In genomic region chr19:46844067-46844489, GRCh38 we compare ENCODE assay signal across 23 cellular contexts. TPM values are rescaled to one million over a fixed set of nuclear protein-coding genes. Genes with fewer than 3 reads are reported as not detected.
DNase-seq lines count a peak whose midpoint lies in the region; ATAC-seq, FAIRE-seq and TF ChIP-seq lines count a peak whose summit lies in the region.
"Had no signal": no experiment of that assay in that cellular context is flagged by ENCODE, and none has a peak within 500 bp of the region (broad histone marks: within the 10 kb centered on the region; RNA-seq: fewer than 3 reads in every experiment).

No MANE protein-coding gene starts in this region.

- H3K4me1 Mint-ChIP-seq in glutamatergic neuron (ENCODE audit: low read depth, unreplicated experiment) (no peaks in the 10 kb centered on the region), chondrocyte (ENCODE audit: low read depth) (peaks cover 30% of the 10 kb centered on the region)
- H3K4me1 Mint-ChIP-seq in CD4-positive, alpha-beta memory T cell, result peaks cover 7 to 15% (median 10%) of the 10 kb centered on the region in 4 donors

- TF ChIP-seq POLR2A in GM12892 (IDR thresholded peaks at IDR 0.05; ENCODE audit: low read depth, low read length), result no peak

- H3K4me2 ChIP-seq in trophoblast cell (ENCODE audit: low read length), result no peak overlapping the region

- H3K27me3 ChIP-seq in trophoblast cell (ENCODE audit: insufficient read depth, low read length), result no peaks in the 10 kb centered on the region
- no peaks in the 10 kb centered on the region for H3K27me3 ChIP-seq in CD4-positive, alpha-beta memory T cell (ENCODE audit: insufficient read depth, low read length)
- H3K27me3 ChIP-seq: foreskin keratinocyte, upper lobe of left lung had no signal

- POLR2A ChIA-PET in HEK293 (lab: Yijun Ruan, JAX), result no interaction called here
- POLR2A ChIA-PET in CD4-positive, alpha-beta memory T cell (lab: Charles Lee; ENCODE audit: partially characterized antibody), result no interaction called here

- H2BK120ac ChIP-seq in trophoblast cell (ENCODE audit: insufficient read depth, low read length, poor library complexity), result no peak overlapping the region

- no peak overlapping the region for H4K8ac ChIP-seq in trophoblast cell (ENCODE audit: low read depth, low read length)

- H3K4me3 ChIP-seq in HEK293 (ENCODE audit: low read depth, low read length), result no peak overlapping the region
- no peak overlapping the region for H3K4me3 ChIP-seq in trophoblast cell (ENCODE audit: low read depth, low read length)
- H3K4me3 ChIP-seq in CD4-positive, alpha-beta memory T cell (ENCODE audit: low read length in 2 of 2), result no peak overlapping the region
- H3K4me3 ChIP-seq: lower lobe of right lung, upper lobe of left lung had no signal

- TF ChIP-seq CTCF in HEK293 (tag by site-specific recombination; IDR thresholded peaks at IDR 0.05), result no peak
- TF ChIP-seq CTCF in glutamatergic neuron (IDR thresholded peaks at IDR 0.05; ENCODE audit: partially characterized antibody, unreplicated experiment), result no peak
- TF ChIP-seq CTCF in chondrocyte (IDR thresholded peaks at IDR 0.05), result no peak

- no peak overlapping the region for H3K27ac Mint-ChIP-seq in glutamatergic neuron (ENCODE audit: unreplicated experiment)
- peak overlapping the region in 1 of 7 donors; percentile 36 for H3K27ac Mint-ChIP-seq in CD4-positive, alpha-beta memory T cell
- H3K27ac Mint-ChIP-seq in chondrocyte (ENCODE audit: unreplicated experiment), result no peak overlapping the region
- H3K27ac Mint-ChIP-seq: activated CD4-positive, alpha-beta T cell treated with anti-CD3 and anti-CD28 coated beads, Interleukin-2, amount 10 ng/mL, durations not matched to agents 24 days and 14 days; activated naive CD4-positive, alpha-beta T cell treated with anti-CD3 and anti-CD28 coated beads, Interleukin-2, amount 50 U/mL, for 24 hours; activated T-cell treated with anti-CD3 and anti-CD28 coated beads, Interleukin-2, amount 50 U/mL, for 72 hours; CD14-positive monocyte had no signal

- no peak overlapping the region for H4K12ac ChIP-seq in trophoblast cell (ENCODE audit: low read depth, low read length)

- H2AK5ac ChIP-seq in trophoblast cell (ENCODE audit: low read length), result no peak overlapping the region

- no peak overlapping the region for H4K91ac ChIP-seq in trophoblast cell (ENCODE audit: low read depth, low read length)

- H3K14ac ChIP-seq in trophoblast cell (ENCODE audit: low read length), result no peak overlapping the region

- H3K9me3 ChIP-seq in HEK293 (ENCODE audit: control insufficient read depth, insufficient read depth, low read depth, low read length) (no peaks in the 10 kb centered on the region), trophoblast cell (ENCODE audit: insufficient read depth, low read depth, low read length) (no peaks in the 10 kb centered on the region)
- H3K9me3 ChIP-seq in CD4-positive, alpha-beta memory T cell (ENCODE audit: control insufficient read depth in 1 of 2, low read length in 2 of 2), result no peaks in the 10 kb centered on the region
- H3K9me3 ChIP-seq: lower lobe of right lung, upper lobe of left lung had no signal

- no peak for FAIRE-seq in GM12892 (lab: Jason Lieb, UNC)
- FAIRE-seq: D721Med had no signal

- H2BK5ac ChIP-seq in trophoblast cell (ENCODE audit: low read depth, low read length, poor library complexity), result no peak overlapping the region

- peaks cover 1% of the 10 kb centered on the region for H3K79me2 ChIP-seq in trophoblast cell (ENCODE audit: control insufficient read depth, insufficient read depth, low read length, poor library complexity)

- H3K4me1 ChIP-seq in HEK293 (ENCODE audit: control insufficient read depth, insufficient read depth, low read length) (peaks cover 7% of the 10 kb centered on the region), trophoblast cell (ENCODE audit: control insufficient read depth in 1 of 2, insufficient read depth in 2 of 2, low read length in 2 of 2) (peaks cover 36 to 42% of the 10 kb centered on the region in 2 experiments)
- peaks cover 3% of the 10 kb centered on the region for H3K4me1 ChIP-seq in CD4-positive, alpha-beta memory T cell (ENCODE audit: insufficient read depth, low read length)

- H3K27me3 Mint-ChIP-seq in glutamatergic neuron (ENCODE audit: unreplicated experiment) (peaks cover 6% of the 10 kb centered on the region), chondrocyte (ENCODE audit: low read depth) (no peaks in the 10 kb centered on the region)
- H3K27me3 Mint-ChIP-seq in CD4-positive, alpha-beta memory T cell, result no peaks in the 10 kb centered on the region
- H3K27me3 Mint-ChIP-seq: activated CD4-positive, alpha-beta T cell treated with anti-CD3 and anti-CD28 coated beads, Interleukin-2, amount 10 ng/mL, durations not matched to agents 24 days and 14 days; activated naive CD4-positive, alpha-beta T cell treated with anti-CD3 and anti-CD28 coated beads, Interleukin-2, amount 50 U/mL, for 24 hours; central memory CD8-positive, alpha-beta T cell had no signal

- H3K36me3 Mint-ChIP-seq in glutamatergic neuron (ENCODE audit: unreplicated experiment) (no peaks in the 10 kb centered on the region), chondrocyte (ENCODE audit: low read depth) (peaks cover 19% of the 10 kb centered on the region)
- H3K36me3 Mint-ChIP-seq in CD4-positive, alpha-beta memory T cell, result peaks cover 28 to 43% of the 10 kb centered on the region in 2 donors

- peaks cover 27% of the 10 kb centered on the region for H3K79me1 ChIP-seq in trophoblast cell (ENCODE audit: low read length)

- no peak overlapping the region for H3K9ac ChIP-seq in trophoblast cell (ENCODE audit: low read length)

- H2BK12ac ChIP-seq in trophoblast cell (ENCODE audit: low read length), result no peak overlapping the region

- CTCF ChIA-PET in HEK293 (lab: Yijun Ruan, JAX), result interaction anchor here (0.6 to 1.4 kb wide), 5 partner anchors 86 to 115 kb away, joined by 3 to 10 read pairs (median 4); no protein-coding TSS in a partner anchor
- CTCF ChIA-PET in CD4-positive, alpha-beta memory T cell (lab: Charles Lee; ENCODE audit: partially characterized antibody), result interaction anchor here (0.7 to 11.4 kb wide), 4 partner anchors 77 to 169 kb away, joined by 3 to 335 read pairs (median 8); no protein-coding TSS in a partner anchor

- H3K27ac ChIP-seq in HEK293 (ENCODE audit: extremely low read depth, low read depth, low read length) (no peak overlapping the region), trophoblast cell (ENCODE audit: low read depth, low read length) (peak overlapping the region; percentile 73)
- H3K27ac ChIP-seq in CD4-positive, alpha-beta memory T cell (ENCODE audit: low read depth, low read length), result no peak overlapping the region
- H3K27ac ChIP-seq: foreskin keratinocyte, lower lobe of right lung, upper lobe of left lung had no signal

- no peak overlapping the region for H3K4ac ChIP-seq in trophoblast cell (ENCODE audit: low read depth, low read length)

- DNase-seq in amniotic epithelial cell (ENCODE audit: low read depth) (peak; percentile 96), glutamatergic neuron (no peak), trophoblast cell (peak; percentile 92 to 93), GM12892 (ENCODE audit: insufficient read length) (no peak), chondrocyte (ENCODE audit: low spot score) (no peak)
- DNase-seq in CD4-positive, alpha-beta memory T cell, result no peak
- DNase-seq: activated CD4-positive, alpha-beta T cell treated with anti-CD3 and anti-CD28 coated beads, Interleukin-2, amount 10 ng/mL, durations not matched to agents 24 days and 14 days; activated T-cell treated with anti-CD3 and anti-CD28 coated beads, Interleukin-2, amount 50 U/mL, for 72 hours; aorta; foreskin keratinocyte; Karpas-422; lower lobe of right lung; NCI-H187 treated with DMSO at 0.1 percent for 48 hours; NCI-H748 treated with DMSO at 0.1 percent for 48 hours; stimulated activated CD4-positive, alpha-beta T cell treated with anti-CD3 and anti-CD28 coated beads, Interleukin-1b, Interleukin-23, amount 100 ng/mL, for 48 hours; T-helper 1 cell; upper lobe of left lung had no signal

- no peak overlapping the region for H3K18ac ChIP-seq in trophoblast cell (ENCODE audit: low read length)

- H3K36me3 ChIP-seq in HEK293 (ENCODE audit: control insufficient read depth in 2 of 2, insufficient read depth in 1 of 2, low read length in 2 of 2), result peaks cover 34 to 54% of the 10 kb centered on the region in 2 experiments; a peak in 2 of 3 replicates
- H3K36me3 ChIP-seq in trophoblast cell (ENCODE audit: control insufficient read depth in 1 of 2, insufficient read depth in 2 of 2, low read length in 2 of 2), result peaks cover 37 to 46% of the 10 kb centered on the region in 2 experiments
- peaks cover 24% of the 10 kb centered on the region for H3K36me3 ChIP-seq in CD4-positive, alpha-beta memory T cell (ENCODE audit: insufficient read depth, low read length)

- H2AFZ ChIP-seq in trophoblast cell (ENCODE audit: insufficient read depth, low read length, poor library complexity), result no peak overlapping the region

- intact Hi-C loops in CD4-positive, alpha-beta memory T cell (cut with micrococcal nuclease), result no loop called here

- H3K23ac ChIP-seq in trophoblast cell (ENCODE audit: low read length), result no peak overlapping the region

- ATAC-seq in GM21390 (IDR thresholded peaks at IDR 0.05; ENCODE audit: unreplicated experiment), result no peak
- ATAC-seq: activated T-cell treated with anti-CD3 and anti-CD28 coated beads, Interleukin-2, amount 50 U/mL, for 72 hours; foreskin keratinocyte; lower lobe of right lung had no signal

- H3K9me3 Mint-ChIP-seq in glutamatergic neuron (ENCODE audit: unreplicated experiment) (no peaks in the 10 kb centered on the region), chondrocyte (ENCODE audit: low read depth) (no peaks in the 10 kb centered on the region)
- H3K9me3 Mint-ChIP-seq in CD4-positive, alpha-beta memory T cell, result no peaks in the 10 kb centered on the region
- H3K9me3 Mint-ChIP-seq: activated CD4-positive, alpha-beta T cell treated with anti-CD3 and anti-CD28 coated beads, Interleukin-2, amount 10 ng/mL, durations not matched to agents 24 days and 14 days; activated naive CD4-positive, alpha-beta T cell treated with anti-CD3 and anti-CD28 coated beads, Interleukin-2, amount 50 U/mL, for 24 hours; activated T-cell treated with anti-CD3 and anti-CD28 coated beads, Interleukin-2, amount 50 U/mL, for 72 hours; central memory CD8-positive, alpha-beta T cell had no signal

- H3K4me3 Mint-ChIP-seq in glutamatergic neuron (ENCODE audit: unreplicated experiment) (peak overlapping the region; percentile 46), chondrocyte (ENCODE audit: unreplicated experiment) (no peak overlapping the region)
- H3K4me3 Mint-ChIP-seq in CD4-positive, alpha-beta memory T cell, result no peak overlapping the region
- H3K4me3 Mint-ChIP-seq: activated CD4-positive, alpha-beta T cell treated with anti-CD3 and anti-CD28 coated beads, Interleukin-2, amount 10 ng/mL, durations not matched to agents 24 days and 14 days; activated naive CD4-positive, alpha-beta T cell treated with anti-CD3 and anti-CD28 coated beads, Interleukin-2, amount 50 U/mL, for 24 hours; activated T-cell treated with anti-CD3 and anti-CD28 coated beads, Interleukin-2, amount 50 U/mL, for 72 hours; CD14-positive monocyte; central memory CD8-positive, alpha-beta T cell had no signal

- no CpG with 5 or more reads among the region's 9 CpGs for WGBS in trophoblast cell (ENCODE audit: extremely low coverage, insufficient coverage, insufficient read length)

RNA-seq across cellular contexts. Expression of gene AP2S1, which starts 6.6 kb away (rescaled TPM):
- total RNA-seq in glutamatergic neuron (ENCODE audit: unreplicated experiment) (95.4 TPM), chondrocyte (168 to 189 TPM (median 173 TPM) in 3 replicates)
- 234 TPM in 2 replicates for polyA plus RNA-seq in trophoblast cell (2013)
- total RNA-seq in CD4-positive, alpha-beta memory T cell, result 10 to 100 TPM; 40.7 to 42.1 TPM
- 10 to 100 TPM; 62.4 to 67.6 TPM for polyA plus RNA-seq in CD4-positive, alpha-beta memory T cell
- polyA plus RNA-seq in GM12892 (2012; ENCODE audit: missing spikeins), result 62.7 TPM

RNA-seq across cellular contexts. Expression of gene ARHGAP35, which starts 16.7 kb away (rescaled TPM):
- total RNA-seq in glutamatergic neuron (ENCODE audit: unreplicated experiment) (127 TPM), chondrocyte (60.1 to 70.9 TPM (median 70.2 TPM) in 3 replicates)
- polyA plus RNA-seq in trophoblast cell (2013), result 22.3 and 23.6 TPM in 2 replicates
- 10 to 100 TPM; 47.5 to 49.0 TPM for total RNA-seq in CD4-positive, alpha-beta memory T cell
- 10 to 100 TPM in 1 of 2 donors, 1 to 10 TPM in 1; 1.1 to 10.6 TPM for polyA plus RNA-seq in CD4-positive, alpha-beta memory T cell
- polyA plus RNA-seq in GM12892 (2012; ENCODE audit: missing spikeins), result 11.5 TPM

RNA-seq across cellular contexts. Expression of gene SLC1A5, which starts 55.7 kb away (rescaled TPM):
- total RNA-seq in glutamatergic neuron (ENCODE audit: unreplicated experiment) (35.4 TPM), chondrocyte (77.3 to 310 TPM (median 304 TPM) in 3 replicates)
- 134 and 139 TPM in 2 replicates for polyA plus RNA-seq in trophoblast cell (2013)
- 10 to 100 TPM; 20.3 TPM for total RNA-seq in CD4-positive, alpha-beta memory T cell
- 10 to 100 TPM in 1 of 2 donors, 1 to 10 TPM in 1; 7.2 to 22.1 TPM for polyA plus RNA-seq in CD4-positive, alpha-beta memory T cell
- 31.0 TPM for polyA plus RNA-seq in GM12892 (2012; ENCODE audit: missing spikeins)

Comparison
In these comparisons a context has a peak if more than half of its experiments do, and no peak if none do; other contexts are left out.
1. DNase-seq: peak in amniotic epithelial cell (single experiment) and trophoblast cell (2 of 2); none in glutamatergic neuron (single experiment), CD4-positive, alpha-beta memory T cell (0 of 5), GM12892 (single experiment) and chondrocyte (single experiment).